In genomic region chr4:99949034-99949998, GRCh38 we compare ENCODE assay signal across 8 cellular contexts. TPM values are rescaled to one million over a fixed set of nuclear protein-coding genes. Genes with fewer than 3 reads are reported as not detected.
DNase-seq lines count a peak whose midpoint lies in the region; ATAC-seq, FAIRE-seq and TF ChIP-seq lines count a peak whose summit lies in the region.

No MANE protein-coding gene starts in this region.

- H3K9me3 ChIP-seq in spleen: no peaks in the 10 kb centered on the region

- H3K36me3 Mint-ChIP-seq in WTC11: peaks cover 3% of the 10 kb centered on the region; the same call in 1 of the 2 replicates

- H3K27ac Mint-ChIP-seq in WTC11: no peak overlapping the region

- H3K4me3 Mint-ChIP-seq in WTC11: no peak overlapping the region

- peak; percentile 82 for FAIRE-seq in islet of Langerhans (lab: Jason Lieb, UNC)

- H3K36me3 ChIP-seq in spleen: peaks cover 0 to 15% (median 2%) of the 10 kb centered on the region in 6 donors

- ATAC-seq in GM18873 (IDR thresholded peaks at IDR 0.05; ENCODE audit: low FRiP score, unreplicated experiment) (peak; percentile 34), HG03159 (IDR thresholded peaks at IDR 0.05; ENCODE audit: unreplicated experiment) (peak; percentile 32), WTC11 (peak; percentile 16)

- H3K27me3 ChIP-seq in spleen (replicated peaks in 1 of 7): no peaks in the 10 kb centered on the region

- no peaks in the 10 kb centered on the region for H3K27me3 Mint-ChIP-seq in WTC11 (ENCODE audit: low read depth)

- intact Hi-C loops in spleen (cut with DNase I; ENCODE audit: low total_unique reads): loop anchor here (5.0 kb wide), 1 partner anchor 387 kb away; the partner anchor contains the start of gene TRMT10A

- DNase-seq in AG08395 (ENCODE audit: low spot score) (peak; percentile 80), NCI-H2227 (lab: John Stamatoyannopoulos, UW; ENCODE audit: unreplicated experiment) (peak; percentile 93), WTC11 (ENCODE audit: low spot score) (peak; percentile 90), spleen (peak; percentile 94)
- peak; percentile 86 for DNase-seq in central memory CD4-positive, alpha-beta T cell

- TF ChIP-seq CTCF in WTC11 (IDR thresholded peaks at IDR 0.05) (peak; percentile 59), spleen (IDR thresholded peaks at IDR 0.05 in 8 of 11, conservative IDR thresholded peaks at IDR 0.05 in 3 of 11) (peak; percentile 84 to 96 (median 91))

- TF ChIP-seq POLR2A in spleen (IDR thresholded peaks at IDR 0.05): no peak

- peaks cover 12% of the 10 kb centered on the region for H3K4me1 Mint-ChIP-seq in WTC11

- H3K4me1 ChIP-seq in spleen: peaks cover 31 to 62% (median 45%) of the 10 kb centered on the region in 6 donors

- 0 to 1% (median 1%) methylated on average over 50 to 98 of the region's 98 CpGs for WGBS in spleen, 5 donors

- POLR2A ChIA-PET in WTC11 (lab: Charles Lee): interaction anchor here (1.0 to 1.8 kb wide), 4 partner anchors 9 to 106 kb away, joined by 3 to 9 read pairs (median 7); partner anchors contain the start of gene LAMTOR3

- H3K4me3 ChIP-seq in spleen: peak overlapping the region; percentile 76 to 96 (median 90)

- CTCF ChIA-PET in WTC11 (lab: Charles Lee): interaction anchor here (0.6 to 1.4 kb wide), 6 partner anchors 9 to 144 kb away, joined by 3 to 6 read pairs (median 4); partner anchors contain the start of gene LAMTOR3

- peak overlapping the region; percentile 77 to 99 (median 98) for H3K27ac ChIP-seq in spleen

- no peaks in the 10 kb centered on the region for H3K9me3 Mint-ChIP-seq in WTC11

TF ChIP-seq in WTC11, 78 proteins besides CTCF, POLR2A, EP300 and RAD21 (continues in another document):
- TF ChIP-seq CDX4 (CRISPR knock-in tag; IDR thresholded peaks at IDR 0.05; ENCODE audit: borderline replicate concordance) (0 out of 2 replicates have a peak, but pooled peaks have one; percentile 18), NFATC4 (CRISPR knock-in tag; IDR thresholded peaks at IDR 0.05) (peak; percentile 59; the same call in 1 of the 2 replicates), NFYB (CRISPR knock-in tag; conservative IDR thresholded peaks at IDR 0.05; ENCODE audit: low read depth) (no peak), ESRRA (CRISPR knock-in tag; IDR thresholded peaks at IDR 0.05; ENCODE audit: borderline replicate concordance) (no peak), ZNF232 (CRISPR knock-in tag; IDR thresholded peaks at IDR 0.05) (0 out of 2 replicates have a peak, but pooled peaks have one; percentile 7), ZNF512 (CRISPR knock-in tag; IDR thresholded peaks at IDR 0.05; ENCODE audit: borderline replicate concordance) (no peak), TP53 (CRISPR knock-in tag; IDR thresholded peaks at IDR 0.05) (no peak), SP1 (CRISPR knock-in tag; conservative IDR thresholded peaks at IDR 0.05) (peak; percentile 35; the same call in 1 of the 2 replicates), KAT7 (CRISPR knock-in tag; IDR thresholded peaks at IDR 0.05; ENCODE audit: borderline replicate concordance) (0 out of 2 replicates have a peak, but pooled peaks have one; percentile 64), MYBL2 (CRISPR knock-in tag; IDR thresholded peaks at IDR 0.05) (peak; percentile 37; the same call in 1 of the 2 replicates), EMX1 (CRISPR knock-in tag; IDR thresholded peaks at IDR 0.05) (peak; percentile 75; the same call in 1 of the 2 replicates), AFF4 (CRISPR knock-in tag; IDR thresholded peaks at IDR 0.05; ENCODE audit: borderline replicate concordance) (peak; percentile 83; the same call in 1 of the 2 replicates), GTF2I (CRISPR knock-in tag; conservative IDR thresholded peaks at IDR 0.05) (no peak), FOXP4 (CRISPR knock-in tag; IDR thresholded peaks at IDR 0.05) (no peak; the same call in 1 of the 2 replicates), PRRX2 (CRISPR knock-in tag; IDR thresholded peaks at IDR 0.05) (peak; percentile 14), RELA (CRISPR knock-in tag; IDR thresholded peaks at IDR 0.05; ENCODE audit: borderline replicate concordance) (no peak)

RNA-seq across cellular contexts. Expression of gene H2AZ1, which starts 0.8 kb away (rescaled TPM):
- total RNA-seq in WTC11 (2021): 657 to 684 TPM (median 668 TPM) in 3 replicates
- 100 to 1,000 TPM; 107 to 161 (median 128) TPM for total RNA-seq in spleen
- polyA plus RNA-seq in spleen: 100 to 1,000 TPM; 123 to 262 (median 253) TPM

RNA-seq across cellular contexts. Expression of gene DNAJB14, which starts 2.9 kb away (rescaled TPM):
- 35.5 to 40.4 TPM (median 39.9 TPM) in 3 replicates for total RNA-seq in WTC11 (2021)
- total RNA-seq in spleen: 10 to 100 TPM; 40.9 to 77.7 (median 55.2) TPM
- 10 to 100 TPM; 10.6 to 11.0 (median 10.8) TPM for polyA plus RNA-seq in spleen

RNA-seq across cellular contexts. Expression of gene LAMTOR3, which starts 55.1 kb away (rescaled TPM):
- 21.2 to 25.5 TPM (median 24.4 TPM) in 3 replicates for total RNA-seq in WTC11 (2021)
- total RNA-seq in spleen: 10 to 100 TPM; 22.4 to 50.1 (median 34.8) TPM
- polyA plus RNA-seq in spleen: 10 to 100 TPM; 28.6 to 52.6 (median 43.8) TPM

Comparison
In these comparisons a context has a peak if more than half of its experiments do, and no peak if none do; other contexts are left out.
1. Peak in every context shown above with its lines: DNase-seq, ATAC-seq, H3K4me3 ChIP-seq and H3K27ac ChIP-seq.